Comparison of ENCODE assay signal across 24 cellular contexts in the genomic region with DNA sequence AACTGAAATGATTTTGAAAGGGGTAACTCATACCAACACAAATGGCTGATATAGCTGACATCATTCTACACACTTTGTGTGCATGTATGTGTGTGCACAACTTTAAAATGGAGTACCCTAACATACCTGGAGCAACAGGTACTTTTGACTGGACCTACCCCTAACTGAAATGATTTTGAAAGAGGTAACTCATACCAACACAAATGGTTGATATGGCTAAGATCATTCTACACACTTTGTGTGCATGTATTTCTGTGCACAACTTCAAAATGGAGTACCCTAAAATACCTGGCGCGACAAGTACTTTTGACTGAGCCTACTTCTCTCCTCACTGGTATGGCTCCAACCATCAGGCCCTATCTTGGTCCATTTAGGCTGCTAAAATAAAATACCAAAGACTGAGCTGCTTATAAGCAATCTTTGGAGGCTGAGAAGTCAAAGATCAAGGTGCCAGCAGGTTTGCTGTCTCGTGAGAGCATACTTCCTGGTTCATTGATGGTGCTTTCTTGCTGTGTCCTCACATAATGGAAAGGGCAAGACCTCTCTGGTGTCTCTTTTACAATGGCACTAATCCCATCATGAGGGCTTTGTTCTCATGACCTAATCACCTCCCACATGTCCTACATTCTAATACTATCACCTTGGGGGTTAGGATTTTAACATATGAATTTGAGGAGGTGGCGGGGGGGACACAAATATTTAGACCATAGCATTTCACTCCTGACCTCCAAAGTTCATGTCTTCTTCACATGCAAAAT.
"Had no signal": no experiment of that assay in that cellular context is flagged by ENCODE, and none has a peak within 500 bp of the region (broad histone marks: within the 10 kb centered on the region; RNA-seq: fewer than 3 reads in every experiment).

No MANE protein-coding gene starts in this region.

- H3K4me2 ChIP-seq: hepatocyte had no signal

- H3K9me3 ChIP-seq: mucosa of descending colon, psoas muscle, right lobe of liver, spleen, tibial artery, upper lobe of left lung, uterus had no signal

- ATAC-seq: foreskin keratinocyte; left lobe of liver; mucosa of descending colon; psoas muscle; right lobe of liver; stimulated activated memory B cell treated with anti-CD40 and anti-IgM and Interleukin-4, amounts not matched to agents 10 μg/mL and 1 μg/mL and 100 μg/mL, for 72 hours had no signal

- H3K27me3 ChIP-seq: foreskin keratinocyte, hepatocyte, right lobe of liver, spleen, tibial artery, upper lobe of left lung, uterus had no signal

- H3K9ac ChIP-seq: parathyroid adenoma had no signal

- DNase-seq: effector CD4-positive, alpha-beta T cell; endodermal cell; erythroblast; foreskin keratinocyte; head of caudate nucleus; kidney glomerular epithelial cell; mammary epithelial cell; mucosa of descending colon; psoas muscle; retina; right lobe of liver; spleen; stimulated activated CD4-positive, alpha-beta T cell treated with anti-CD3 and anti-CD28 coated beads, Interleukin-15, amount 100 ng/mL, for 24 hours; stimulated activated CD4-positive, alpha-beta T cell treated with anti-CD3 and anti-CD28 coated beads, Interleukin-1b, Interleukin-23, amount 100 ng/mL, for 48 hours; stimulated activated CD4-positive, alpha-beta T cell treated with anti-CD3 and anti-CD28 coated beads, Interleukin-4, amount 100 ng/mL, for 24 hours; tibial artery; upper lobe of left lung; uterus had no signal

- H3K4me3 ChIP-seq: coronary artery, hepatocyte, mucosa of descending colon, psoas muscle, right lobe of liver, spleen, tibial artery, upper lobe of left lung, uterus had no signal

- H3K79me2 ChIP-seq: hepatocyte, parathyroid adenoma had no signal

- H3K27ac ChIP-seq: coronary artery, foreskin keratinocyte, hepatocyte, parathyroid adenoma, psoas muscle, right lobe of liver, spleen, tibial artery, upper lobe of left lung, uterus had no signal

- H2AFZ ChIP-seq: hepatocyte, parathyroid adenoma had no signal

- FAIRE-seq: endothelial cell of umbilical vein had no signal

- H3K4me1 ChIP-seq: foreskin keratinocyte, parathyroid adenoma, psoas muscle, right lobe of liver, spleen, tibial artery, uterus had no signal

- H3K36me3 ChIP-seq: right lobe of liver, spleen, tibial artery, upper lobe of left lung, uterus had no signal
